9 cellular contexts compared by ENCODE assay signal in genomic region chr14:95463173-95463901, GRCh38. TPM values are rescaled to one million over a fixed set of nuclear protein-coding genes. Genes with fewer than 3 reads are reported as not detected.
A peak's percentile ranks its signal among the peaks of the same experiment; 100 is the strongest.
DNase-seq lines count a peak whose midpoint lies in the region; ATAC-seq, FAIRE-seq and TF ChIP-seq lines count a peak whose summit lies in the region.
"Had no signal": no experiment of that assay in that cellular context is flagged by ENCODE, and none has a peak within 500 bp of the region (broad histone marks: within the 10 kb centered on the region; RNA-seq: fewer than 3 reads in every experiment).

No MANE protein-coding gene starts in this region.

- H3K79me2 ChIP-seq in MM.1S (ENCODE audit: low read length): peaks cover 50% of the 10 kb centered on the region

- no peak for FAIRE-seq in small intestine (lab: Jason Lieb, UNC)
- FAIRE-seq: astrocyte had no signal

- POLR2A ChIA-PET in activated naive CD8-positive, alpha-beta T cell treated with anti-CD3 and anti-CD28 coated beads, Interleukin-2, amount 10 ng/mL, durations not matched to agents 7 days and 5 days (lab: Charles Lee): interaction anchor here (0.6 to 3.3 kb wide), 5 partner anchors 18 to 62 kb away, joined by 3 to 27 read pairs (median 5); partner anchors contain the start of gene SYNE3

- no peaks in the 10 kb centered on the region for H3K36me3 ChIP-seq in MM.1S (replicated peaks; ENCODE audit: insufficient read depth, low read length)
- H3K36me3 ChIP-seq in small intestine (ENCODE audit: control insufficient read depth in 2 of 2, insufficient read depth in 2 of 2, low read length in 2 of 2): no peaks in the 10 kb centered on the region
- H3K36me3 ChIP-seq in tibial nerve: peaks cover 0 to 73% (median 8%) of the 10 kb centered on the region in 3 donors

- no peak overlapping the region for H3K4me3 ChIP-seq in MM.1S (ENCODE audit: low read length)
- H3K4me3 ChIP-seq in small intestine (ENCODE audit: low read depth in 1 of 2, low read length in 2 of 2): no peak overlapping the region
- H3K4me3 ChIP-seq in tibial nerve: no peak overlapping the region

- peaks cover 34% of the 10 kb centered on the region for H3F3A ChIP-seq in MM.1S (ENCODE audit: insufficient read depth, low read length)

- TF ChIP-seq POLR2A in tibial nerve (IDR thresholded peaks at IDR 0.05): no peak

- H3K27me3 ChIP-seq in MM.1S (replicated peaks; ENCODE audit: insufficient read depth, low read length): no peaks in the 10 kb centered on the region
- H3K27me3 ChIP-seq in small intestine (ENCODE audit: control insufficient read depth in 2 of 2, insufficient read depth in 2 of 2, low read length in 2 of 2): no peaks in the 10 kb centered on the region
- no peaks in the 10 kb centered on the region for H3K27me3 ChIP-seq in tibial nerve

- H4K20me1 ChIP-seq in MM.1S (ENCODE audit: insufficient read depth, low read length): no peaks in the 10 kb centered on the region

- peak; percentile 84 for ATAC-seq in activated naive CD8-positive, alpha-beta T cell treated with anti-CD3 and anti-CD28 coated beads, Interleukin-2, amount 10 ng/mL, durations not matched to agents 7 days and 5 days (ENCODE audit: low read depth)
- no peak for ATAC-seq in HG03520 (IDR thresholded peaks at IDR 0.05; ENCODE audit: unreplicated experiment)
- ATAC-seq in GM19328 (IDR thresholded peaks at IDR 0.05; ENCODE audit: unreplicated experiment): no peak

- H3K36me3 Mint-ChIP-seq in activated naive CD8-positive, alpha-beta T cell treated with anti-CD3 and anti-CD28 coated beads, Interleukin-2, amount 10 ng/mL, durations not matched to agents 7 days and 5 days: peaks cover 33% of the 10 kb centered on the region

- TF ChIP-seq CTCF in MM.1S (IDR thresholded peaks at IDR 0.05; ENCODE audit: low read length) (no peak), tibial nerve (IDR thresholded peaks at IDR 0.05) (no peak)

- H3K9ac ChIP-seq in MM.1S (ENCODE audit: low read length): peak overlapping the region; percentile 72

- no peak for TF ChIP-seq EP300 in tibial nerve (IDR thresholded peaks at IDR 0.05)

- no peaks in the 10 kb centered on the region for H3K27me3 Mint-ChIP-seq in activated naive CD8-positive, alpha-beta T cell treated with anti-CD3 and anti-CD28 coated beads, Interleukin-2, amount 10 ng/mL, durations not matched to agents 7 days and 5 days

- H3K4me1 ChIP-seq in MM.1S (ENCODE audit: low read length) (peaks cover 41% of the 10 kb centered on the region), small intestine (ENCODE audit: control insufficient read depth in 2 of 2, insufficient read depth in 1 of 2, low read depth in 1 of 2, low read length in 1 of 2) (peaks cover 4 to 9% of the 10 kb centered on the region in 2 donors), tibial nerve (peaks cover 0 to 55% (median 17%) of the 10 kb centered on the region in 4 donors)

- no peaks in the 10 kb centered on the region for H3K9me2 ChIP-seq in MM.1S (replicated peaks; ENCODE audit: insufficient read depth, low read length)

- DNase-seq in MM.1S (peak; percentile 72), RPMI8226 (peak; percentile 95), small intestine (peak; percentile 85), posterior cingulate gyrus (no peak), tibial nerve (ENCODE audit: low spot score in 2 of 2) (no peak)
- DNase-seq in activated naive CD8-positive, alpha-beta T cell treated with anti-CD3 and anti-CD28 coated beads, Interleukin-2, amount 10 ng/mL, durations not matched to agents 7 days and 5 days: peak; percentile 44

- no peak overlapping the region for H2AFZ ChIP-seq in MM.1S (ENCODE audit: low read length)

- intact Hi-C loops in posterior cingulate gyrus (cut with DNase I): no loop called here

- peaks cover 33% of the 10 kb centered on the region for H3K4me1 Mint-ChIP-seq in activated naive CD8-positive, alpha-beta T cell treated with anti-CD3 and anti-CD28 coated beads, Interleukin-2, amount 10 ng/mL, durations not matched to agents 7 days and 5 days

- H3K27ac Mint-ChIP-seq in activated naive CD8-positive, alpha-beta T cell treated with anti-CD3 and anti-CD28 coated beads, Interleukin-2, amount 10 ng/mL, durations not matched to agents 7 days and 5 days: peak overlapping the region; percentile 87

- peak overlapping the region; percentile 59 for H3K4me2 ChIP-seq in MM.1S (ENCODE audit: low read depth, low read length)

- no peaks in the 10 kb centered on the region for H3K9me3 ChIP-seq in MM.1S (replicated peaks; ENCODE audit: insufficient read depth, low read length)
- H3K9me3 ChIP-seq in small intestine (ENCODE audit: control insufficient read depth, low read depth): no peaks in the 10 kb centered on the region
- no peaks in the 10 kb centered on the region for H3K9me3 ChIP-seq in tibial nerve

- 12 to 40% (median 28%) methylated on average over 9 of the region's 9 CpGs for whole genome bisulfite sequencing in small intestine, 3 donors
- WGBS in tibial nerve, 2 donors: 53 to 63% methylated on average over 9 of the region's 9 CpGs

- peak overlapping the region; percentile 52 for H3K4me3 Mint-ChIP-seq in activated naive CD8-positive, alpha-beta T cell treated with anti-CD3 and anti-CD28 coated beads, Interleukin-2, amount 10 ng/mL, durations not matched to agents 7 days and 5 days

- peak overlapping the region; percentile 100 for H3K27ac ChIP-seq in MM.1S (ENCODE audit: low read length)
- H3K27ac ChIP-seq in small intestine (ENCODE audit: low read depth in 1 of 2, low read length in 1 of 2): peak overlapping the region; percentile 61 to 77
- H3K27ac ChIP-seq in tibial nerve: peak overlapping the region in 1 of 4 donors; percentile 26

- no peaks in the 10 kb centered on the region for H3K9me3 Mint-ChIP-seq in activated naive CD8-positive, alpha-beta T cell treated with anti-CD3 and anti-CD28 coated beads, Interleukin-2, amount 10 ng/mL, durations not matched to agents 7 days and 5 days

RNA-seq across cellular contexts. Expression of gene SYNE3, which starts 53.1 kb away (rescaled TPM):
- 10 to 100 TPM; 79.0 to 79.1 TPM for total RNA-seq in activated naive CD8-positive, alpha-beta T cell treated with anti-CD3 and anti-CD28 coated beads, Interleukin-2, amount 10 ng/mL, durations not matched to agents 7 days and 5 days
- 1 to 10 TPM in 2 of 3 donors, under 1 TPM in 1; 0.81 to 5.0 (median 1.8) TPM for polyA plus RNA-seq in small intestine
- 100 to 1,000 TPM in 1 of 4 donors, 10 to 100 TPM in 3; 71.0 to 106 (median 87.5) TPM for total RNA-seq in tibial nerve

Comparison
In these comparisons a context has a peak if more than half of its experiments do, and no peak if none do; other contexts are left out.
1. DNase-seq: peak in MM.1S (single experiment), RPMI8226 (single experiment), activated naive CD8-positive, alpha-beta T cell treated with anti-CD3 and anti-CD28 coated beads, Interleukin-2, amount 10 ng/mL, durations not matched to agents 7 days and 5 days (single experiment) and small intestine (single experiment); none in posterior cingulate gyrus (0 of 10) and tibial nerve (0 of 2).